ENCODE assay signal across 8 cellular contexts in genomic region chr5:172833691-172834569, GRCh38. TPM values are rescaled to one million over a fixed set of nuclear protein-coding genes. Genes with fewer than 3 reads are reported as not detected.
DNase-seq lines count a peak whose midpoint lies in the region; ATAC-seq and FAIRE-seq lines count a peak whose summit lies in the region.

Gene ERGIC1, plus strand, starts transcription at chr5:172834251. Its CDS starts 163 bp downstream, at chr5:172834414.

- intact Hi-C loops in activated CD4-positive, alpha-beta T cell treated with anti-CD3 and anti-CD28 coated beads for 36 hours (cut with DNase I, micrococcal nuclease) = loop anchor here (1.0 to 5.0 kb wide), 6 partner anchors 27 to 223 kb away; partner anchors contain the start of genes CREBRF (in 1 of the 2) and RPL26L1 (in 1 of the 2)

- FAIRE-seq in GM18507 (lab: Jason Lieb, UNC) = peak; percentile 72

- H3K4me3 Mint-ChIP-seq in activated CD4-positive, alpha-beta T cell treated with anti-CD3 and anti-CD28 coated beads for 36 hours = peak within 1 kb of the TSS; percentile 79

- H3K27ac Mint-ChIP-seq in activated CD4-positive, alpha-beta T cell treated with anti-CD3 and anti-CD28 coated beads for 36 hours = peak within 1 kb of the TSS; percentile 84

- H3K27me3 Mint-ChIP-seq in activated CD4-positive, alpha-beta T cell treated with anti-CD3 and anti-CD28 coated beads for 36 hours = no peaks in the 10 kb centered on the region

- ATAC-seq in HG02970 (IDR thresholded peaks at IDR 0.05; ENCODE audit: low FRiP score, unreplicated experiment) = peak; percentile 66
- peak; percentile 77 for ATAC-seq in activated CD4-positive, alpha-beta T cell treated with anti-CD3 and anti-CD28 coated beads for 36 hours

- POLR2A ChIA-PET in activated CD4-positive, alpha-beta T cell treated with anti-CD3 and anti-CD28 coated beads for 36 hours (lab: Charles Lee) = interaction anchor here (1.5 kb wide), 1 partner anchor 61 kb away, joined by 4 read pairs; no protein-coding TSS in a partner anchor

- DNase-seq in A172 (ENCODE audit: low spot score) (peak; percentile 61), GM18507 (ENCODE audit: extremely low spot score, insufficient read length, low read depth) (peak; percentile 66), NCI-H226 (peak; percentile 88), kidney tubule cell (ENCODE audit: low spot score) (peak; percentile 84)
- DNase-seq in activated CD4-positive, alpha-beta T cell treated with anti-CD3 and anti-CD28 coated beads for 36 hours = peak; percentile 79
- DNase-seq in stimulated activated CD4-positive, alpha-beta T cell treated with anti-CD3 and anti-CD28 coated beads, Interleukin-15, amount 100 ng/mL, for 24 hours = peak; percentile 80

- H3K36me3 Mint-ChIP-seq in activated CD4-positive, alpha-beta T cell treated with anti-CD3 and anti-CD28 coated beads for 36 hours (ENCODE audit: low read depth) = peaks cover 5% of the 10 kb centered on the region

- no peaks in the 10 kb centered on the region for H3K9me3 Mint-ChIP-seq in activated CD4-positive, alpha-beta T cell treated with anti-CD3 and anti-CD28 coated beads for 36 hours (ENCODE audit: low read depth)

- CTCF ChIA-PET in activated CD4-positive, alpha-beta T cell treated with anti-CD3 and anti-CD28 coated beads for 36 hours (lab: Charles Lee) = interaction anchor here (1.0 kb wide), 1 partner anchor 61 kb away, joined by 3 read pairs; no protein-coding TSS in a partner anchor

- peak within 1 kb of the TSS; percentile 60 for H3K27ac ChIP-seq in cingulate gyrus (ENCODE audit: low read depth, low read length)

- peaks cover 42% of the 10 kb centered on the region for H3K4me1 Mint-ChIP-seq in activated CD4-positive, alpha-beta T cell treated with anti-CD3 and anti-CD28 coated beads for 36 hours

RNA-seq across cellular contexts. Expression of gene ERGIC1, which starts in this region (rescaled TPM):
- 87.2 and 91.6 TPM in 2 replicates for total RNA-seq in A172 (2014; rRNA removed; shearing (Covaris generic))
- 10 to 100 TPM; 40.3 to 50.0 TPM for total RNA-seq in activated CD4-positive, alpha-beta T cell treated with anti-CD3 and anti-CD28 coated beads for 36 hours

Comparison
In these comparisons a context has a peak if more than half of its experiments do, and no peak if none do; other contexts are left out.
1. Peak in every context shown above with its lines: DNase-seq, ATAC-seq and H3K27ac ChIP-seq.